8 cellular contexts compared by ENCODE assay signal in the genomic region with DNA sequence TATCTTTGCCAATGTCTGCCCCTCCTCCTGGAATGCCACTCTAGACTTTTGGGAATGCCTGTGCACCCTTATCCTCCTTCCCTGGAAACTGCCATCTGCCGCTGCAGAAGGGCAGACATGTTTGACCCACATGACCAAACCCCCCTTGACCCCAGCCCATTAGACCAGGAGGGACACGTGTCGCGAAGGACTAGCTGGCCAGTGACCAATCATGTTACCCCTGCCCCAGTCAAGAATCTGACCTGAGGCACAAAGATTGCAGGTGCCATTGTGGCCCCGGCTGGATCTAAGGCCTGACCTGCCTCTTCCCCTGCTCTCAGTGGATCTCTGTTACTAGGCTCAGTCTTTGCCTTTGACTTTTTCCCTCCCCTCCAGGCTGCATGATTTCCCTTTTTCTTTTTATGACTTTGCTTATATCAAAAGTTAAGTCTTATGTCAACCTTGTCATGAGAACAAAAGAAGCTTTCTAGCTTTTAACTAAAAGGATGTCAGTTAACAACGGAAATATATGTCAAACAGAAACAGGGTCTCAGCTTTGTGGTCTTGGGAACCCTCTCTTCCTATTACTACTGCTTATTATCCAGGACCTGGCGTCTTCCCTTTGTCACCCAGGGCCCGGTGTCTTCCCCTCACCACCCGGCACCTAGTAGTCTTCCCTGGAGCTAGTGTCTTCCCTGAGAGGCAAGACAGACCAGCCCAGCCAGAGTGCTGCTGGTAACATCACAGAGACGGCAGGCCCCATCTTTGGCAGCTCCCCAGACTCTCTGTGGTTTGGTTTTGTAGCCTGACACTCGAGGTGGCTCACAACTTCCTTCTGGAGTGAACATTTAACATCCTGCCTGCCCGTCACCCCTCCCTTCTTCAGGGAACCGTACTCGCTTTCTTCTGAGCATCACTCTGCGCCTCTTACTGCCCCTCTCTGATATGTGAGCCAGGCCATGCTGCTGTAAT. TPM values are rescaled to one million over a fixed set of nuclear protein-coding genes. Genes with fewer than 3 reads are reported as not detected.
A peak's percentile ranks its signal among the peaks of the same experiment; 100 is the strongest.
DNase-seq lines count a peak whose midpoint lies in the region; ATAC-seq, FAIRE-seq and TF ChIP-seq lines count a peak whose summit lies in the region.

No MANE protein-coding gene starts in this region.

- H3K4me1 Mint-ChIP-seq in activated B cell treated with CpG ODN at 0.5 μM for 24 hours (peaks cover 42% of the 10 kb centered on the region), MCF 10A (ENCODE audit: insufficient read depth, unreplicated experiment) (peaks cover 47% of the 10 kb centered on the region), type B pancreatic cell (ENCODE audit: unreplicated experiment) (peaks cover 15% of the 10 kb centered on the region)

- no peaks in the 10 kb centered on the region for H3K36me3 Mint-ChIP-seq in activated B cell treated with CpG ODN at 0.5 μM for 24 hours (ENCODE audit: low read depth)
- no peaks in the 10 kb centered on the region for H3K36me3 Mint-ChIP-seq in MCF 10A (ENCODE audit: insufficient read depth, unreplicated experiment)
- H3K36me3 Mint-ChIP-seq in type B pancreatic cell = no peaks in the 10 kb centered on the region

- no peak for FAIRE-seq in pancreas (lab: Jason Lieb, UNC)

- no peak overlapping the region for H3K4me3 Mint-ChIP-seq in activated B cell treated with CpG ODN at 0.5 μM for 24 hours
- no peak overlapping the region for H3K4me3 Mint-ChIP-seq in MCF 10A (ENCODE audit: unreplicated experiment)
- no peak overlapping the region for H3K4me3 Mint-ChIP-seq in type B pancreatic cell

- peak; percentile 53 for ATAC-seq in GM19043 (IDR thresholded peaks at IDR 0.05; ENCODE audit: low read depth, unreplicated experiment)
- peak; percentile 42 for ATAC-seq in HG03469 (IDR thresholded peaks at IDR 0.05; ENCODE audit: unreplicated experiment)
- ATAC-seq in activated B cell treated with CpG ODN at 0.5 μM for 24 hours (ENCODE audit: low read depth) = peak; percentile 40
- ATAC-seq in pancreas = peak in 3 of 4 donors; percentile 27 to 71 (median 51)

- 89 to 90% methylated on average over 15 of the region's 15 CpGs for WGBS in pancreas, 2 donors

- no peaks in the 10 kb centered on the region for H3K27me3 ChIP-seq in pancreas

- CTCF ChIA-PET in activated B cell treated with CpG ODN at 0.5 μM for 24 hours (lab: Charles Lee) (interaction anchor here (0.6 to 0.8 kb wide), 2 partner anchors 29 to 1476 kb away, joined by 3 read pairs; no protein-coding TSS in a partner anchor), MCF 10A (lab: Yijun Ruan, JAX) (interaction anchor here (0.6 to 1.6 kb wide), 4 partner anchors 11 to 350 kb away, joined by 3 to 6 read pairs (median 4); no protein-coding TSS in a partner anchor)

- POLR2A ChIA-PET in activated B cell treated with CpG ODN at 0.5 μM for 24 hours (lab: Charles Lee) = interaction anchor here (1.6 kb wide), 3 partner anchors 9 to 74 kb away, joined by 4 to 11 read pairs (median 4); no protein-coding TSS in a partner anchor
- POLR2A ChIA-PET in MCF 10A (lab: Yijun Ruan, JAX) = interaction anchor here (1.2 to 4.3 kb wide), 5 partner anchors 11 to 122 kb away, joined by 3 to 20 read pairs (median 4); no protein-coding TSS in a partner anchor

- no peaks in the 10 kb centered on the region for H3K4me1 ChIP-seq in pancreas

- BruUV-seq in MCF 10A (replicated peaks; lab: Mats Ljungman, UMichigan) = no TSS peak

- H3K27me3 Mint-ChIP-seq in activated B cell treated with CpG ODN at 0.5 μM for 24 hours (no peaks in the 10 kb centered on the region), MCF 10A (ENCODE audit: insufficient read depth, unreplicated experiment) (no peaks in the 10 kb centered on the region), type B pancreatic cell (no peaks in the 10 kb centered on the region)

- H3K27ac ChIP-seq in pancreas = no peak overlapping the region

- TF ChIP-seq CTCF in activated B cell treated with CpG ODN at 0.5 μM for 24 hours (IDR thresholded peaks at IDR 0.05) (no peak), MCF 10A (IDR thresholded peaks at IDR 0.05; ENCODE audit: unreplicated experiment) (no peak), pancreas (IDR thresholded peaks at IDR 0.05) (no peak), type B pancreatic cell (conservative IDR thresholded peaks at IDR 0.05) (no peak), GM10266 (IDR thresholded peaks at IDR 0.05; ENCODE audit: control insufficient read depth, insufficient read depth, low read depth, missing control alignments) (no peak)

- no peak for DNase-seq in activated B cell treated with CpG ODN at 0.5 μM for 24 hours
- DNase-seq in MCF 10A (ENCODE audit: unreplicated experiment) = peak; percentile 73
- peak in 4 of 6 donors; percentile 19 to 58 (median 32) for DNase-seq in pancreas
- DNase-seq in type B pancreatic cell (ENCODE audit: extremely low spot score, unreplicated experiment) = no peak
- DNase-seq in dermis blood vessel endothelial cell = no peak
- DNase-seq in GM10266 (ENCODE audit: extremely low spot score) = no peak

- H3K9me3 ChIP-seq in pancreas = no peaks in the 10 kb centered on the region

- H3K36me3 ChIP-seq in pancreas = no peaks in the 10 kb centered on the region

- intact Hi-C loops in activated B cell treated with CpG ODN at 0.5 μM for 24 hours (cut with micrococcal nuclease) = no loop called here
- intact Hi-C loops in MCF 10A (cut with micrococcal nuclease) = no loop called here
- intact Hi-C loops in pancreas (cut with DNase I) = no loop called here

- H3K9me3 Mint-ChIP-seq in activated B cell treated with CpG ODN at 0.5 μM for 24 hours (no peaks in the 10 kb centered on the region), MCF 10A (ENCODE audit: unreplicated experiment) (no peaks in the 10 kb centered on the region), type B pancreatic cell (no peaks in the 10 kb centered on the region)

- no peak overlapping the region for H3K4me3 ChIP-seq in pancreas

- H3K27ac Mint-ChIP-seq in activated B cell treated with CpG ODN at 0.5 μM for 24 hours (peak overlapping the region; percentile 38), MCF 10A (ENCODE audit: low read depth, unreplicated experiment) (peak overlapping the region; percentile 63), type B pancreatic cell (peak overlapping the region; percentile 2)

RNA-seq across cellular contexts. Expression of a gene that starts 24.4 kb away (rescaled TPM):
- total RNA-seq in activated B cell treated with CpG ODN at 0.5 μM for 24 hours (68.2 and 72.5 TPM in 2 replicates), MCF 10A (2022) (76.5 and 76.9 TPM in 2 replicates), pancreas (10 to 100 TPM; 35.8 to 61.8 (median 46.8) TPM), type B pancreatic cell (ENCODE audit: low replicate concordance) (67.5 and 91.3 TPM in 2 replicates), dermis blood vessel endothelial cell (14.5 and 23.8 TPM in 2 replicates)
- 10 to 100 TPM; 21.2 to 37.0 TPM for polyA plus RNA-seq in pancreas

Comparison
In these comparisons a context has a peak if more than half of its experiments do, and no peak if none do; other contexts are left out.
1. DNase-seq: peak in MCF 10A (single experiment) and pancreas (4 of 6); none in activated B cell treated with CpG ODN at 0.5 μM for 24 hours (single experiment), type B pancreatic cell (single experiment), dermis blood vessel endothelial cell (single experiment) and GM10266 (single experiment).
2. H3K27ac Mint-ChIP-seq: peak in every context shown above with its lines; median percentile 63 in MCF 10A; 38 in activated B cell treated with CpG ODN at 0.5 μM for 24 hours; 2 in type B pancreatic cell.
3. Peak in every context shown above with its lines, with median percentiles within 50 percentile points of each other: ATAC-seq.